ENCODE assay signal across 28 cellular contexts in genomic region chr19:3519126-3519525, GRCh38. TPM values are rescaled to one million over a fixed set of nuclear protein-coding genes. Genes with fewer than 3 reads are reported as not detected.
"Had no signal": no experiment of that assay in that cellular context is flagged by ENCODE, and none has a peak within 500 bp of the region (broad histone marks: within the 10 kb centered on the region; RNA-seq: fewer than 3 reads in every experiment).

No MANE protein-coding gene starts in this region.

- H3K27me3 ChIP-seq: right lobe of liver, transverse colon, uterus had no signal

- DNase-seq: activated CD4-positive, alpha-beta T cell treated with anti-CD3 and anti-CD28 coated beads for 1 hour; activated CD4-positive, alpha-beta T cell treated with anti-CD3 and anti-CD28 coated beads, Interleukin-2, amount 50 U/mL, for 1 hour; activated CD8-positive, alpha-beta T cell treated with anti-CD3 and anti-CD28 coated beads, Interleukin-2, amount 10 ng/mL, durations not matched to agents 7 days and 5 days; aorta; effector CD4-positive, alpha-beta T cell; foreskin melanocyte; nucleus accumbens; stimulated activated CD4-positive, alpha-beta T cell treated with anti-CD3 and anti-CD28 coated beads, Interleukin-15, amount 100 ng/mL, for 24 hours; stimulated activated naive B cell treated with anti-CD40 and anti-IgM and Interleukin-4, amounts not matched to agents 10 μg/mL and 1 μg/mL and 100 μg/mL, for 72 hours; transverse colon; uterus; WERI-Rb-1 had no signal

- H3K4me3 Mint-ChIP-seq: activated CD8-positive, alpha-beta T cell treated with anti-CD3 and anti-CD28 coated beads, Interleukin-2, amount 10 ng/mL, durations not matched to agents 7 days and 5 days; activated T-helper 17 cell treated with anti-CD3 and anti-CD28 coated beads, Interleukin-2, amount 50 U/mL, for 72 hours; brain; dendritic cell treated with granulocyte-macrophage colony-stimulating factor and Interleukin-4, amounts not matched to agents 40 ng/mL and 50 ng/mL, for 4 days; nephron; stimulated activated naive B cell treated with anti-CD40 and anti-IgM and Interleukin-4, amounts not matched to agents 10 μg/mL and 1 μg/mL and 100 μg/mL, for 72 hours; T-helper 2 cell treated with Interferon-gamma antibody and Interleukin-4, amounts not matched to agents 5 μg/mL and 100 μg/mL, for 36 hours had no signal

- H3K4me1 ChIP-seq: uterus had no signal

- H3K27ac Mint-ChIP-seq: activated CD8-positive, alpha-beta T cell treated with anti-CD3 and anti-CD28 coated beads, Interleukin-2, amount 10 ng/mL, durations not matched to agents 7 days and 5 days; activated naive CD4-positive, alpha-beta T cell treated with anti-CD3 and anti-CD28 coated beads, Interleukin-2, amount 50 U/mL, for 72 hours; activated T-helper 17 cell treated with anti-CD3 and anti-CD28 coated beads, Interleukin-2, amount 50 U/mL, for 72 hours; dendritic cell treated with granulocyte-macrophage colony-stimulating factor and Interleukin-4, amounts not matched to agents 40 ng/mL and 50 ng/mL, for 4 days; T-helper 2 cell treated with Interferon-gamma antibody and Interleukin-4, amounts not matched to agents 5 μg/mL and 100 μg/mL, for 36 hours had no signal

- H3K9me3 Mint-ChIP-seq: activated naive CD4-positive, alpha-beta T cell treated with anti-CD3 and anti-CD28 coated beads, Interleukin-2, amount 50 U/mL, for 72 hours; activated T-helper 17 cell treated with anti-CD3 and anti-CD28 coated beads, Interleukin-2, amount 50 U/mL, for 72 hours; brain; dendritic cell treated with granulocyte-macrophage colony-stimulating factor and Interleukin-4, amounts not matched to agents 40 ng/mL and 50 ng/mL, for 4 days; nephron; T-helper 2 cell treated with Interferon-gamma antibody and Interleukin-4, amounts not matched to agents 5 μg/mL and 100 μg/mL, for 36 hours had no signal

- FAIRE-seq: islet of Langerhans had no signal

- H3K36me3 Mint-ChIP-seq: activated naive CD4-positive, alpha-beta T cell treated with anti-CD3 and anti-CD28 coated beads, Interleukin-2, amount 50 U/mL, for 72 hours had no signal

- H3K9me3 ChIP-seq: right lobe of liver, transverse colon, uterus had no signal

- ATAC-seq: activated CD8-positive, alpha-beta T cell treated with anti-CD3 and anti-CD28 coated beads, Interleukin-2, amount 10 ng/mL, durations not matched to agents 7 days and 5 days; activated naive CD4-positive, alpha-beta T cell treated with anti-CD3 and anti-CD28 coated beads, Interleukin-2, amount 50 U/mL, for 72 hours; activated T-helper 17 cell treated with anti-CD3 and anti-CD28 coated beads, Interleukin-2, amount 50 U/mL, for 72 hours; right lobe of liver; stimulated activated naive B cell treated with anti-CD40 and anti-IgM and Interleukin-4, amounts not matched to agents 10 μg/mL and 1 μg/mL and 100 μg/mL, for 72 hours had no signal

- H3K27me3 Mint-ChIP-seq: activated T-helper 17 cell treated with anti-CD3 and anti-CD28 coated beads, Interleukin-2, amount 50 U/mL, for 72 hours; brain; dendritic cell treated with granulocyte-macrophage colony-stimulating factor and Interleukin-4, amounts not matched to agents 40 ng/mL and 50 ng/mL, for 4 days; stimulated activated naive B cell treated with anti-CD40 and anti-IgM and Interleukin-4, amounts not matched to agents 10 μg/mL and 1 μg/mL and 100 μg/mL, for 72 hours had no signal

- H3K4me3 ChIP-seq: right lobe of liver, skin epidermis, transverse colon, uterus had no signal

- H3K36me3 ChIP-seq: uterus had no signal

- H3K27ac ChIP-seq: transverse colon, uterus, WERI-Rb-1 had no signal

RNA-seq across cellular contexts. Expression of gene TEKTIP1, which starts 19.8 kb away (rescaled TPM):
- total RNA-seq: myocyte, temporal lobe had no signal
- polyA plus RNA-seq: liver had no signal

RNA-seq across cellular contexts. Expression of gene SMIM44, which starts 35.9 kb away (rescaled TPM):
- total RNA-seq: activated CD8-positive, alpha-beta T cell treated with anti-CD3 and anti-CD28 coated beads, Interleukin-2, amount 10 ng/mL, durations not matched to agents 7 days and 5 days; activated naive CD4-positive, alpha-beta T cell treated with anti-CD3 and anti-CD28 coated beads, Interleukin-2, amount 50 U/mL, for 72 hours; activated T-helper 17 cell treated with anti-CD3 and anti-CD28 coated beads, Interleukin-2, amount 50 U/mL, for 72 hours; aorta; cardiac septum; liver; mononuclear cell; myocyte; right lobe of liver; temporal lobe; uterus had no signal
- polyA plus RNA-seq: adipose tissue, aorta, esophagus, liver had no signal
